9 cellular contexts compared by ENCODE assay signal in genomic region chr15:90660195-90660995, GRCh38. TPM values are rescaled to one million over a fixed set of nuclear protein-coding genes. Genes with fewer than 3 reads are reported as not detected.
DNase-seq lines count a peak whose midpoint lies in the region; ATAC-seq, FAIRE-seq and TF ChIP-seq lines count a peak whose summit lies in the region.
"Had no signal": no experiment of that assay in that cellular context is flagged by ENCODE, and none has a peak within 500 bp of the region (broad histone marks: within the 10 kb centered on the region; RNA-seq: fewer than 3 reads in every experiment).

No MANE protein-coding gene starts in this region.

- peaks cover 0 to 26% (median 5%) of the 10 kb centered on the region in 3 donors for H3K4me1 ChIP-seq in gastroesophageal sphincter
- peaks cover 0 to 6% of the 10 kb centered on the region in 2 donors for H3K4me1 ChIP-seq in small intestine (ENCODE audit: control insufficient read depth in 2 of 2, insufficient read depth in 1 of 2, low read depth in 1 of 2, low read length in 1 of 2)

- no peaks in the 10 kb centered on the region for H3K36me3 ChIP-seq in gastroesophageal sphincter
- no peaks in the 10 kb centered on the region for H3K36me3 ChIP-seq in small intestine (ENCODE audit: control insufficient read depth in 2 of 2, insufficient read depth in 2 of 2, low read length in 2 of 2)

- H3K4me3 ChIP-seq in gastroesophageal sphincter (peak overlapping the region in 1 of 2 donors; percentile 10), small intestine (ENCODE audit: low read depth in 1 of 2, low read length in 2 of 2) (peak overlapping the region in 1 of 2 donors; percentile 8)

- H3K27ac ChIP-seq in gastroesophageal sphincter (peak overlapping the region in 3 of 4 donors; percentile 57 to 78 (median 77)), small intestine (ENCODE audit: low read depth in 1 of 2, low read length in 1 of 2) (peak overlapping the region in 1 of 2 donors; percentile 47)

- H3K27me3 ChIP-seq in gastroesophageal sphincter = no peaks in the 10 kb centered on the region
- H3K27me3 ChIP-seq in small intestine (ENCODE audit: control insufficient read depth in 2 of 2, insufficient read depth in 2 of 2, low read length in 2 of 2) = no peaks in the 10 kb centered on the region

- H3K4me3 Mint-ChIP-seq in activated T-helper 17 cell treated with anti-CD3 and anti-CD28 coated beads, Interleukin-2, amount 50 U/mL, for 72 hours = peak overlapping the region; percentile 82
- H3K4me3 Mint-ChIP-seq: neural crest cell had no signal

- no peaks in the 10 kb centered on the region for H3K9me3 ChIP-seq in gastroesophageal sphincter
- H3K9me3 ChIP-seq in small intestine (ENCODE audit: control insufficient read depth, low read depth) = no peaks in the 10 kb centered on the region

- TF ChIP-seq EP300 in gastroesophageal sphincter (IDR thresholded peaks at IDR 0.05) = no peak

- FAIRE-seq in RCC 7860 (lab: Jason Lieb, UNC) (peak; percentile 31), small intestine (lab: Jason Lieb, UNC) (no peak)

- ATAC-seq in HG03066 (IDR thresholded peaks at IDR 0.05; ENCODE audit: low read depth, unreplicated experiment) = peak; percentile 43
- ATAC-seq in activated T-helper 17 cell treated with anti-CD3 and anti-CD28 coated beads, Interleukin-2, amount 50 U/mL, for 72 hours (replicated peaks) = peak; percentile 96
- peak; percentile 90 for ATAC-seq in gastroesophageal sphincter

- TF ChIP-seq POLR2A in gastroesophageal sphincter (IDR thresholded peaks at IDR 0.05) = peak in 1 of 2 donors; percentile 30

- peaks cover 48% of the 10 kb centered on the region for H3K4me1 Mint-ChIP-seq in activated T-helper 17 cell treated with anti-CD3 and anti-CD28 coated beads, Interleukin-2, amount 50 U/mL, for 72 hours
- H3K4me1 Mint-ChIP-seq: neural crest cell had no signal

- no peaks in the 10 kb centered on the region for H3K36me3 Mint-ChIP-seq in activated T-helper 17 cell treated with anti-CD3 and anti-CD28 coated beads, Interleukin-2, amount 50 U/mL, for 72 hours (ENCODE audit: low read depth)

- WGBS in gastroesophageal sphincter (ENCODE audit: low coverage in 1 of 2), 2 donors = 0% methylated on average over 3 of the region's 12 CpGs; no CpG with 5 or more reads in 1 of the 2 donors
- 42 to 64% (median 56%) methylated on average over 12 of the region's 12 CpGs for WGBS in small intestine, 3 donors

- TF ChIP-seq CTCF in gastroesophageal sphincter (IDR thresholded peaks at IDR 0.05) = no peak

- H3K27me3 Mint-ChIP-seq in activated T-helper 17 cell treated with anti-CD3 and anti-CD28 coated beads, Interleukin-2, amount 50 U/mL, for 72 hours = peaks cover 20% of the 10 kb centered on the region

- H3K9me3 Mint-ChIP-seq in activated T-helper 17 cell treated with anti-CD3 and anti-CD28 coated beads, Interleukin-2, amount 50 U/mL, for 72 hours = no peaks in the 10 kb centered on the region
- H3K9me3 Mint-ChIP-seq: neural crest cell had no signal

- DNase-seq in NCI-H446 treated with DMSO at 0.1 percent for 48 hours (lab: John Stamatoyannopoulos, UW) = peak; percentile 8
- DNase-seq in NCI-H446 (lab: John Stamatoyannopoulos, UW) = no peak
- peak; percentile 59 for DNase-seq in RCC 7860 (ENCODE audit: low spot score)
- DNase-seq in small intestine = peak; percentile 16
- no peak for DNase-seq in NCI-H146 treated with DMSO at 0.1 percent for 48 hours (lab: John Stamatoyannopoulos, UW; ENCODE audit: unreplicated experiment)

- H3K27ac Mint-ChIP-seq in activated T-helper 17 cell treated with anti-CD3 and anti-CD28 coated beads, Interleukin-2, amount 50 U/mL, for 72 hours = peak overlapping the region; percentile 84

RNA-seq across cellular contexts. Expression of gene BLM, which starts 56.8 kb away (rescaled TPM):
- total RNA-seq in activated T-helper 17 cell treated with anti-CD3 and anti-CD28 coated beads, Interleukin-2, amount 50 U/mL, for 72 hours = 10 to 100 TPM; 68.2 to 81.4 TPM
- 1 to 10 TPM in 2 of 4 donors, under 1 TPM in 2; 0.15 to 2.8 (median 1.4) TPM for total RNA-seq in gastroesophageal sphincter
- 1 to 10 TPM; 1.6 to 4.7 (median 1.9) TPM for polyA plus RNA-seq in small intestine

Comparison
In these comparisons a context has a peak if more than half of its experiments do, and no peak if none do; other contexts are left out.
1. DNase-seq: peak in NCI-H446 treated with DMSO at 0.1 percent for 48 hours (single experiment), RCC 7860 (single experiment) and small intestine (single experiment); none in NCI-H446 (0 of 2) and NCI-H146 treated with DMSO at 0.1 percent for 48 hours (single experiment).
2. ATAC-seq: peak in every context shown above with its lines; median percentile 96 in activated T-helper 17 cell treated with anti-CD3 and anti-CD28 coated beads, Interleukin-2, amount 50 U/mL, for 72 hours; 90 in gastroesophageal sphincter; 43 in HG03066.
3. RNA of gene BLM, which starts 56.8 kb away (total RNA-seq): 68.2 to 81.4 TPM in activated T-helper 17 cell treated with anti-CD3 and anti-CD28 coated beads, Interleukin-2, amount 50 U/mL, for 72 hours; 0.15 to 2.8 TPM in gastroesophageal sphincter; every median in the first group is over 10 times any median in the second.